9 cellular contexts compared by ENCODE assay signal in the genomic region with DNA sequence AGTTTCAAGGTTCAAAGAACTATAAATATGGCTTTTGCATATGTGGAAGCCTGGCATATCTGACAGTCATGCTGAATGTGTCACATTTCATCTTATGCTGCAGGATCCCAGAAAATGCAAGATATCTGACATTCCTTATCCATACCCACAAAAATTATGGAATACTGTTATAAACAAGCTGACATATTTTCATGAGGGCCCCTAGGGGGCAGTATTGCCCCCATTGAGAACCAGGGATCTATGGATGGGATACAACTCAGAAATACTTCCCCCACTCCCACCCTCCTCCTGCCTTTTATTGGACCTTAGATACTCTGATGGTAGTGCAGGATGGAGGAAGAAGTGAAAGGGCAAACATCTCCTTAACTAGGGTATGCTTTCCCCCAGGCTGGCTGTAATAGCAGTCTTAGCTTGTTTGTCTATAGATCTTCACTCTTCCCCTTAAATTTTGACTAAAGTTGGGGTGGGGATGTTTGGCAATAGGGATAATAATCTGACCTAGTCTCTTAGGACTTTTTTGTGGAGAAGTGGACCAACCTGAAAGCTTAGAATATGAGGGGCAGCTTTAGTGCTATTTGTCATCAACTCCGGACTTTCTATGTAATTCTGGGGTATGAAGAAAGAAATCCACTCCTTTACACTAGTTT. TPM values are rescaled to one million over a fixed set of nuclear protein-coding genes. Genes with fewer than 3 reads are reported as not detected.
DNase-seq lines count a peak whose midpoint lies in the region; ATAC-seq, FAIRE-seq and TF ChIP-seq lines count a peak whose summit lies in the region.
"Had no signal": no experiment of that assay in that cellular context is flagged by ENCODE, and none has a peak within 500 bp of the region (broad histone marks: within the 10 kb centered on the region; RNA-seq: fewer than 3 reads in every experiment).

No MANE protein-coding gene starts in this region.

- intact Hi-C loops in HepG2 (cut with micrococcal nuclease; ENCODE audit: unreplicated experiment) = loop anchor here (1.0 kb wide), 1 partner anchor 184 kb away; no protein-coding TSS in a partner anchor

- CTCF ChIA-PET in HepG2 (lab: Yijun Ruan, JAX; ENCODE audit: low intra/inter-chr PET ratio, low total read pairs) = interaction anchor here (2.0 kb wide), 1 partner anchor 185 kb away, joined by 18 read pairs; no protein-coding TSS in a partner anchor

- no peak overlapping the region for H3K4me3 ChIP-seq in astrocyte of the spinal cord (ENCODE audit: low read depth, low read length)
- H3K4me3 ChIP-seq in HepG2 (replicated peaks in 1 of 3; ENCODE audit: insufficient read depth in 1 of 3, low read depth in 2 of 3, low read length in 3 of 3) = no peak overlapping the region
- H3K4me3 ChIP-seq: BLaER1 had no signal

- DNase-seq in DMS153 treated with DMSO at 0.1 percent for 48 hours (lab: John Stamatoyannopoulos, UW; ENCODE audit: unreplicated experiment) (peak; percentile 10), DMS153 (lab: John Stamatoyannopoulos, UW) (no peak), M059J (ENCODE audit: low read depth) (peak; percentile 64), astrocyte of the spinal cord (ENCODE audit: low read depth, low spot score) (peak; percentile 70), HepG2 (ENCODE audit: low spot score) (peak; percentile 25)
- DNase-seq in stimulated activated CD8-positive, alpha-beta memory T cell treated with anti-CD3 and anti-CD28 coated beads, Interleukin-4, amount 100 ng/mL, for 48 hours = no peak

- BruUV-seq in HepG2 (replicated peaks; lab: Mats Ljungman, UMichigan) = no TSS peak

- in situ Hi-C loops in astrocyte of the spinal cord (cut with HindIII; ENCODE audit: low sequenced_read_pairs) (no loop called here), HepG2 (cut with HindIII; ENCODE audit: extremely low pct_ligation_motif_present, low pct_unique_long_range_greater_than_20kb) (loop anchor here (5.0 kb wide), 1 partner anchor 184 kb away; no protein-coding TSS in a partner anchor)

- H3K27me3 ChIP-seq in HepG2 (ENCODE audit: control insufficient read depth in 1 of 2, insufficient read depth in 2 of 2, low read length in 2 of 2) = no peaks in the 10 kb centered on the region
- H3K27me3 ChIP-seq: BLaER1 had no signal

- TF ChIP-seq POLR2A in HepG2 (IDR thresholded peaks at IDR 0.05; ENCODE audit: insufficient read depth in 1 of 2, low read depth in 2 of 2, low read length in 2 of 2) = no peak

- TF ChIP-seq CTCF in astrocyte of the spinal cord (IDR thresholded peaks at IDR 0.05; ENCODE audit: low read depth, low read length) = peak; percentile 83
- TF ChIP-seq CTCF in HepG2 (CRISPR knock-in tag; IDR thresholded peaks at IDR 0.05) = peak; percentile 62

- peak; percentile 62 for ATAC-seq in HepG2
- no peak for ATAC-seq in GM21381 (IDR thresholded peaks at IDR 0.05; ENCODE audit: unreplicated experiment)
- no peak for ATAC-seq in GM21447 (IDR thresholded peaks at IDR 0.05; ENCODE audit: unreplicated experiment)

- no peaks in the 10 kb centered on the region for H3K79me2 ChIP-seq in HepG2 (ENCODE audit: insufficient read depth, low read length)

- WGBS in HepG2 (ENCODE audit: low lambda C conversion rate) = 90% methylated on average over 1 of the region's 1 CpG

- H3K9me3 ChIP-seq in HepG2 (ENCODE audit: low read length) = no peaks in the 10 kb centered on the region
- H3K9me3 ChIP-seq: BLaER1 had no signal

- no peaks in the 10 kb centered on the region for H4K20me1 ChIP-seq in HepG2 (ENCODE audit: insufficient read depth, low read length)
- H4K20me1 ChIP-seq: BLaER1 had no signal

- POLR2A ChIA-PET in HepG2 (lab: Yijun Ruan, JAX) = no interaction called here

- H3K36me3 ChIP-seq in HepG2 (replicated peaks in 1 of 2; ENCODE audit: control insufficient read depth in 1 of 2, insufficient read depth in 2 of 2, low read length in 2 of 2) = no peaks in the 10 kb centered on the region
- H3K36me3 ChIP-seq: BLaER1 had no signal

- TF ChIP-seq EP300 in HepG2 (IDR thresholded peaks at IDR 0.05; ENCODE audit: low read depth in 2 of 2, low read length in 2 of 2) (no peak), HepG2 (CRISPR knock-in tag; IDR thresholded peaks at IDR 0.05; ENCODE audit: borderline replicate concordance) (no peak)

- H3K4me2 ChIP-seq in HepG2 (ENCODE audit: low read depth, low read length) = no peak overlapping the region
- H3K4me2 ChIP-seq: BLaER1 had no signal

- peak; percentile 29; the same call in 1 of the 2 replicates for TF ChIP-seq RAD21 in HepG2 (CRISPR knock-in tag; IDR thresholded peaks at IDR 0.05)

- H3K9ac ChIP-seq in HepG2 (ENCODE audit: insufficient read depth, low read depth, low read length) = no peak overlapping the region
- H3K9ac ChIP-seq: BLaER1 had no signal

- no peaks in the 10 kb centered on the region for H3K4me1 ChIP-seq in HepG2 (ENCODE audit: insufficient read depth, low read length)
- H3K4me1 ChIP-seq: BLaER1 had no signal

- H3K27ac ChIP-seq in HepG2 (ENCODE audit: extremely low read length, insufficient read depth, low read length) = no peak overlapping the region
- H3K27ac ChIP-seq: BLaER1 had no signal

- no peak overlapping the region for H2AFZ ChIP-seq in HepG2 (ENCODE audit: low read length)

- no peak for FAIRE-seq in HepG2 (lab: Jason Lieb, UNC)

RNA-seq across cellular contexts. Expression of gene GNGT1, which starts 3.5 kb away (rescaled TPM):
- not detected in 2 replicates for total RNA-seq in M059J (2014; rRNA removed; shearing (Covaris generic))
- not detected in 2 replicates for total RNA-seq in HepG2 (2016; rRNA removed; fragmentation: Illumina TruSeq; extraction: Trizol)
- total RNA-seq in HepG2 (2016; cell fraction: cytosol; rRNA removed; fragmentation: Illumina TruSeq; extraction: Trizol; ENCODE audit: low read depth) = not detected in 2 replicates
- total RNA-seq in HepG2 (2016; cell fraction: insoluble cytoplasmic fraction; rRNA removed; fragmentation: Illumina TruSeq; extraction: Trizol) = not detected in 2 replicates
- total RNA-seq in HepG2 (2016; cell fraction: membrane; rRNA removed; fragmentation: Illumina TruSeq; extraction: Trizol) = not detected in 2 replicates
- not detected in 2 replicates for total RNA-seq in HepG2 (2016; cell fraction: nucleus; rRNA removed; fragmentation: Illumina TruSeq; extraction: Trizol)
- not detected in 2 replicates for polyA plus RNA-seq in HepG2 (2011; rRNA removed)
- polyA plus RNA-seq in HepG2 (2011; cell fraction: cytosol; rRNA removed) = not detected in 2 replicates
- not detected in 2 replicates for polyA plus RNA-seq in HepG2 (2011; cell fraction: nucleus; rRNA removed)
- polyA plus RNA-seq in HepG2 (2012) = not detected in 2 replicates
- polyA plus RNA-seq in HepG2 (2016; cell fraction: cytosol; fragmentation: Illumina TruSeq; extraction: Trizol; ENCODE audit: low read depth) = not detected in 2 replicates
- not detected in 2 replicates for polyA plus RNA-seq in HepG2 (2016; cell fraction: insoluble cytoplasmic fraction; fragmentation: Illumina TruSeq; extraction: Trizol; ENCODE audit: low read depth)
- polyA plus RNA-seq in HepG2 (2016; cell fraction: membrane; fragmentation: Illumina TruSeq; extraction: Trizol; ENCODE audit: low read depth) = not detected in 2 replicates
- polyA plus RNA-seq in HepG2 (2016; cell fraction: nucleus; fragmentation: Illumina TruSeq; extraction: Trizol; ENCODE audit: insufficient read depth, low read depth) = not detected in 2 replicates
- polyA minus RNA-seq in HepG2 (2011; rRNA and poly(A)+ RNA removed; ENCODE audit: low replicate concordance) = 1.9 TPM in 1 of 2 replicates, not detected in the other
- not detected in 2 replicates for polyA minus RNA-seq in HepG2 (2011; cell fraction: cytosol; rRNA and poly(A)+ RNA removed)
- not detected in 2 replicates for polyA minus RNA-seq in HepG2 (2011; cell fraction: nucleus; rRNA and poly(A)+ RNA removed)

RNA-seq across cellular contexts. Expression of gene TFPI2, which starts 12.3 kb away (rescaled TPM):
- total RNA-seq in M059J (2014; rRNA removed; shearing (Covaris generic)) = 18.5 and 28.7 TPM in 2 replicates
- 0.22 and 0.24 TPM in 2 replicates for total RNA-seq in HepG2 (2016; rRNA removed; fragmentation: Illumina TruSeq; extraction: Trizol)
- total RNA-seq in HepG2 (2016; cell fraction: cytosol; rRNA removed; fragmentation: Illumina TruSeq; extraction: Trizol; ENCODE audit: low read depth) = 0.40 TPM in 1 of 2 replicates, not detected in the other
- 0.16 and 0.37 TPM in 2 replicates for total RNA-seq in HepG2 (2016; cell fraction: insoluble cytoplasmic fraction; rRNA removed; fragmentation: Illumina TruSeq; extraction: Trizol)
- total RNA-seq in HepG2 (2016; cell fraction: membrane; rRNA removed; fragmentation: Illumina TruSeq; extraction: Trizol) = not detected in 2 replicates
- total RNA-seq in HepG2 (2016; cell fraction: nucleus; rRNA removed; fragmentation: Illumina TruSeq; extraction: Trizol) = 0.47 and 1.5 TPM in 2 replicates
- polyA plus RNA-seq in HepG2 (2011; rRNA removed) = 0.10 and 0.16 TPM in 2 replicates
- 0.13 and 0.17 TPM in 2 replicates for polyA plus RNA-seq in HepG2 (2011; cell fraction: cytosol; rRNA removed)
- not detected in 2 replicates for polyA plus RNA-seq in HepG2 (2011; cell fraction: nucleus; rRNA removed)
- 0.20 TPM in 1 of 2 replicates, not detected in the other for polyA plus RNA-seq in HepG2 (2012)
- polyA plus RNA-seq in HepG2 (2016; cell fraction: cytosol; fragmentation: Illumina TruSeq; extraction: Trizol; ENCODE audit: low read depth) = 0.19 and 0.36 TPM in 2 replicates
- polyA plus RNA-seq in HepG2 (2016; cell fraction: insoluble cytoplasmic fraction; fragmentation: Illumina TruSeq; extraction: Trizol; ENCODE audit: low read depth) = 0.76 and 0.99 TPM in 2 replicates
- polyA plus RNA-seq in HepG2 (2016; cell fraction: membrane; fragmentation: Illumina TruSeq; extraction: Trizol; ENCODE audit: low read depth) = 0.44 and 0.47 TPM in 2 replicates
- 0.59 and 1.8 TPM in 2 replicates for polyA plus RNA-seq in HepG2 (2016; cell fraction: nucleus; fragmentation: Illumina TruSeq; extraction: Trizol; ENCODE audit: insufficient read depth, low read depth)
- not detected in 2 replicates for polyA minus RNA-seq in HepG2 (2011; rRNA and poly(A)+ RNA removed; ENCODE audit: low replicate concordance)
- not detected in 2 replicates for polyA minus RNA-seq in HepG2 (2011; cell fraction: cytosol; rRNA and poly(A)+ RNA removed)
- polyA minus RNA-seq in HepG2 (2011; cell fraction: nucleus; rRNA and poly(A)+ RNA removed) = not detected in 2 replicates

RNA-seq across cellular contexts. Expression of gene GNG11, which starts 18.6 kb away (rescaled TPM):
- 30.2 and 31.1 TPM in 2 replicates for total RNA-seq in M059J (2014; rRNA removed; shearing (Covaris generic))
- not detected in 2 replicates for total RNA-seq in HepG2 (2016; rRNA removed; fragmentation: Illumina TruSeq; extraction: Trizol)
- not detected in 2 replicates for total RNA-seq in HepG2 (2016; cell fraction: cytosol; rRNA removed; fragmentation: Illumina TruSeq; extraction: Trizol; ENCODE audit: low read depth)
- not detected in 2 replicates for total RNA-seq in HepG2 (2016; cell fraction: insoluble cytoplasmic fraction; rRNA removed; fragmentation: Illumina TruSeq; extraction: Trizol)
- not detected in 2 replicates for total RNA-seq in HepG2 (2016; cell fraction: membrane; rRNA removed; fragmentation: Illumina TruSeq; extraction: Trizol)
- not detected in 2 replicates for total RNA-seq in HepG2 (2016; cell fraction: nucleus; rRNA removed; fragmentation: Illumina TruSeq; extraction: Trizol)
- not detected in 2 replicates for polyA plus RNA-seq in HepG2 (2011; rRNA removed)
- not detected in 2 replicates for polyA plus RNA-seq in HepG2 (2011; cell fraction: cytosol; rRNA removed)
- not detected in 2 replicates for polyA plus RNA-seq in HepG2 (2011; cell fraction: nucleus; rRNA removed)
- not detected in 2 replicates for polyA plus RNA-seq in HepG2 (2012)
- not detected in 2 replicates for polyA plus RNA-seq in HepG2 (2016; cell fraction: cytosol; fragmentation: Illumina TruSeq; extraction: Trizol; ENCODE audit: low read depth)
- not detected in 2 replicates for polyA plus RNA-seq in HepG2 (2016; cell fraction: insoluble cytoplasmic fraction; fragmentation: Illumina TruSeq; extraction: Trizol; ENCODE audit: low read depth)
- polyA plus RNA-seq in HepG2 (2016; cell fraction: membrane; fragmentation: Illumina TruSeq; extraction: Trizol; ENCODE audit: low read depth) = not detected in 2 replicates
- not detected in 2 replicates for polyA plus RNA-seq in HepG2 (2016; cell fraction: nucleus; fragmentation: Illumina TruSeq; extraction: Trizol; ENCODE audit: insufficient read depth, low read depth)
- polyA minus RNA-seq in HepG2 (2011; rRNA and poly(A)+ RNA removed; ENCODE audit: low replicate concordance) = 1.2 TPM in 1 of 2 replicates, not detected in the other
- not detected in 2 replicates for polyA minus RNA-seq in HepG2 (2011; cell fraction: cytosol; rRNA and poly(A)+ RNA removed)
- not detected in 2 replicates for polyA minus RNA-seq in HepG2 (2011; cell fraction: nucleus; rRNA and poly(A)+ RNA removed)

Comparison
In these comparisons a context has a peak if more than half of its experiments do, and no peak if none do; other contexts are left out.
1. DNase-seq: peak in DMS153 treated with DMSO at 0.1 percent for 48 hours (single experiment), M059J (single experiment), astrocyte of the spinal cord (single experiment) and HepG2 (single experiment); none in DMS153 (single experiment) and stimulated activated CD8-positive, alpha-beta memory T cell treated with anti-CD3 and anti-CD28 coated beads, Interleukin-4, amount 100 ng/mL, for 48 hours (single experiment).
2. RNA of gene GNG11, which starts 18.6 kb away (total RNA-seq): 30.2 to 31.1 TPM in M059J; not detected in HepG2; every median in the first group is over 10 times any median in the second.